9 cellular contexts compared by ENCODE assay signal in genomic region chr13:73715910-73716257, GRCh38.
A peak's percentile ranks its signal among the peaks of the same experiment; 100 is the strongest.
DNase-seq lines count a peak whose midpoint lies in the region; ATAC-seq and TF ChIP-seq lines count a peak whose summit lies in the region.
"Had no signal": no experiment of that assay in that cellular context is flagged by ENCODE, and none has a peak within 500 bp of the region (broad histone marks: within the 10 kb centered on the region; RNA-seq: fewer than 3 reads in every experiment).

No MANE protein-coding gene starts in this region.

- H3K27me3 ChIP-seq in right lobe of liver, result no peaks in the 10 kb centered on the region

- intact Hi-C loops in right lobe of liver (cut with DNase I), result no loop called here

- DNase-seq in SKM-1 treated with dmso at 0.1 percent for 144 hours (lab: John Stamatoyannopoulos, UW; ENCODE audit: unreplicated experiment), result no peak
- no peak for DNase-seq in NCI-H1417 (lab: John Stamatoyannopoulos, UW)
- no peak for DNase-seq in right lobe of liver
- no peak for DNase-seq in HEK293T (ENCODE audit: extremely low spot score)
- DNase-seq: SIG-M5 had no signal

- H3K4me1 ChIP-seq in right lobe of liver, result peaks cover 0 to 7% (median 0%) of the 10 kb centered on the region in 4 donors

- peak; percentile 40 for ATAC-seq in GM18508 (IDR thresholded peaks at IDR 0.05; ENCODE audit: insufficient read depth, unreplicated experiment)
- ATAC-seq in GM21526 (IDR thresholded peaks at IDR 0.05; ENCODE audit: low FRiP score, unreplicated experiment), result peak; percentile 69
- ATAC-seq in HG03469 (IDR thresholded peaks at IDR 0.05; ENCODE audit: unreplicated experiment), result peak; percentile 51
- peak; percentile 83 for ATAC-seq in esophagus mucosa
- ATAC-seq in right lobe of liver, result no peak

- TF ChIP-seq POLR2A in right lobe of liver (IDR thresholded peaks at IDR 0.05), result no peak

- no peak for TF ChIP-seq CTCF in right lobe of liver (IDR thresholded peaks at IDR 0.05)

- H3K27ac ChIP-seq in right lobe of liver, result no peak overlapping the region

- POLR2A ChIA-PET in HEK293T (lab: Yijun Ruan, JAX), result no interaction called here

- WGBS in right lobe of liver (ENCODE audit: insufficient coverage, low coverage, low lambda C conversion rate, missing lambda C conversion rate), result 68% methylated on average over 2 of the region's 2 CpGs

- no peaks in the 10 kb centered on the region for H3K9me3 ChIP-seq in right lobe of liver

- no peak overlapping the region for H3K4me3 ChIP-seq in right lobe of liver

- CTCF ChIA-PET in HEK293T (lab: Yijun Ruan, JAX), result no interaction called here

- peaks cover 0 to 19% (median 1%) of the 10 kb centered on the region in 4 donors for H3K36me3 ChIP-seq in right lobe of liver

TF ChIP-seq in HEK293T, 16 proteins besides CTCF, POLR2A, EP300 and RAD21:
- TF ChIP-seq FOXM1 (IDR thresholded peaks at IDR 0.05; ENCODE audit: borderline replicate concordance) (no peak), FOXK2 (IDR thresholded peaks at IDR 0.05) (no peak), NFRKB (IDR thresholded peaks at IDR 0.05) (no peak), CTBP1 (IDR thresholded peaks at IDR 0.05; ENCODE audit: borderline replicate concordance) (no peak), L3MBTL2 (conservative IDR thresholded peaks at IDR 0.05) (no peak), ELF4 (IDR thresholded peaks at IDR 0.05) (no peak), LEF1 (IDR thresholded peaks at IDR 0.05; ENCODE audit: borderline replicate concordance) (no peak), ARNT (IDR thresholded peaks at IDR 0.05) (no peak), HDGF (IDR thresholded peaks at IDR 0.05; ENCODE audit: borderline replicate concordance) (no peak), ZNF384 (IDR thresholded peaks at IDR 0.05) (no peak), TARDBP (IDR thresholded peaks at IDR 0.05) (no peak), SUZ12 (IDR thresholded peaks at IDR 0.05) (no peak), BHLHE40 (IDR thresholded peaks at IDR 0.05; ENCODE audit: borderline replicate concordance) (no peak), SP1 (IDR thresholded peaks at IDR 0.05) (no peak)
- TF ChIP-seq, protein P1, sequence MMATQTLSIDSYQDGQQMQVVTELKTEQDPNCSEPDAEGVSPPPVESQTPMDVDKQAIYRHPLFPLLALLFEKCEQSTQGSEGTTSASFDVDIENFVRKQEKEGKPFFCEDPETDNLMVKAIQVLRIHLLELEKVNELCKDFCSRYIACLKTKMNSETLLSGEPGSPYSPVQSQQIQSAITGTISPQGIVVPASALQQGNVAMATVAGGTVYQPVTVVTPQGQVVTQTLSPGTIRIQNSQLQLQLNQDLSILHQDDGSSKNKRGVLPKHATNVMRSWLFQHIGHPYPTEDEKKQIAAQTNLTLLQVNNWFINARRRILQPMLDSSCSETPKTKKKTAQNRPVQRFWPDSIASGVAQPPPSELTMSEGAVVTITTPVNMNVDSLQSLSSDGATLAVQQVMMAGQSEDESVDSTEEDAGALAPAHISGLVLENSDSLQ (IDR thresholded peaks at IDR 0.05), result no peak

Comparison
In these comparisons a context has a peak if more than half of its experiments do, and no peak if none do; other contexts are left out.
1. ATAC-seq: peak in GM18508 (single experiment), GM21526 (single experiment), HG03469 (single experiment) and esophagus mucosa (single experiment); none in right lobe of liver (0 of 4).